Comparison of ENCODE assay signal across 8 cellular contexts in the genomic region with DNA sequence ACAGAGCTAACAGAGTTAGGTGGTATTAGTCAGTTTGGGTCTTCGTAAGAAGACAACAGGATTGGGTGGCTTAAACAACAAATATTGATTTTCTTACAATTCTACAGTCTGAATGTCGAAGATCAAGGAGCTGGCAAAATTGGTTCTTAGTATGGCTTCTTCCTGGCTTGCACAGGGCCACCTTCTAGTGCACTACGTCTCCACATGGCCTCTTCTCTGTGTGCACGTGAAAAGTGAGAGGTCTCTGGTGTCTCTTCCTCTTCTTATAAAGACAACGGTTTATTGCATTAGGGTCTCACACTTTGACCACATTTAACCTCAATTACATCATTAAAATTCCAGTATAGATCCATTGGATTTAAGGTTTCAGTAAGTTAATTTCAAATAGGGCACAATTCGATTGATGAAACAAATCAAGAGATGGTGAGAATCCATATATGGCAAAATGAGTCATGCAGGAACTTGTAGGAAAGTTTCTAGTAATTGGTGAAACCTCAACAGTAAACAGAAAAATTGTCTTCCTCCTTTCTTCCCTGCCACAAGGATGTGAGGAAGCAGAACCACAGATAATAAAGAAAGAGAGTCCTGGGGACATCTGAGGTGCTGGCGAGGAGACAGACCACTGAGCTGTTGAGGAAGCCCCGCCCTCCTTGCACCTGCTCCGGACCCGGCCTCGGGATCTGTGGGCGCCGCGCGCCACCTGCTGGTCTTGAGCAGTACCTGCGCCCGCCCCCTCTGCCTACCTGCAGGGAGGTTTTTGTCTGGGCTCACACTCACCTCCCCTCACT.
A peak's percentile ranks its signal among the peaks of the same experiment; 100 is the strongest.
DNase-seq lines count a peak whose midpoint lies in the region; ATAC-seq, FAIRE-seq and TF ChIP-seq lines count a peak whose summit lies in the region.

No MANE protein-coding gene starts in this region.

- H3K4me3 Mint-ChIP-seq in activated naive CD8-positive, alpha-beta T cell treated with anti-CD3 and anti-CD28 coated beads for 36 hours = peak overlapping the region; percentile 57

- H3K27me3 ChIP-seq in thoracic aorta (replicated peaks; ENCODE audit: insufficient read depth) = no peaks in the 10 kb centered on the region

- TF ChIP-seq CTCF in 22Rv1 (IDR thresholded peaks at IDR 0.05) = peak; percentile 92
- peak; percentile 9 for TF ChIP-seq CTCF in thoracic aorta (IDR thresholded peaks at IDR 0.05)

- DNase-seq in GM18507 (ENCODE audit: extremely low spot score, insufficient read length, low read depth) = peak; percentile 45
- peak; percentile 66 for DNase-seq in LoVo (ENCODE audit: low spot score)
- peak; percentile 53 to 76 (median 66) for DNase-seq in T-helper 1 cell
- DNase-seq in activated naive CD8-positive, alpha-beta T cell treated with anti-CD3 and anti-CD28 coated beads for 36 hours = peak; percentile 85
- DNase-seq in mucosa of gallbladder (ENCODE audit: low spot score) = peak; percentile 32
- DNase-seq in thoracic aorta (ENCODE audit: low spot score) = no peak
- DNase-seq in cerebellar nuclear complex (lab: John Stamatoyannopoulos, UW) = no peak

- H3K36me3 ChIP-seq in thoracic aorta = no peaks in the 10 kb centered on the region

- no peaks in the 10 kb centered on the region for H3K4me1 ChIP-seq in thoracic aorta (ENCODE audit: control insufficient read depth in 1 of 2, low read depth in 2 of 2)

- H3K36me3 Mint-ChIP-seq in activated naive CD8-positive, alpha-beta T cell treated with anti-CD3 and anti-CD28 coated beads for 36 hours = no peaks in the 10 kb centered on the region

- no peaks in the 10 kb centered on the region for H3K9me3 ChIP-seq in thoracic aorta

- no peak overlapping the region for H3K27ac Mint-ChIP-seq in activated naive CD8-positive, alpha-beta T cell treated with anti-CD3 and anti-CD28 coated beads for 36 hours

- peak; percentile 59 for FAIRE-seq in GM18507 (lab: Jason Lieb, UNC)

- H3K9me3 Mint-ChIP-seq in activated naive CD8-positive, alpha-beta T cell treated with anti-CD3 and anti-CD28 coated beads for 36 hours = no peaks in the 10 kb centered on the region

- H3K27me3 Mint-ChIP-seq in activated naive CD8-positive, alpha-beta T cell treated with anti-CD3 and anti-CD28 coated beads for 36 hours = peaks cover 15% of the 10 kb centered on the region

- ATAC-seq in thoracic aorta (ENCODE audit: insufficient number of reproducible peaks, low FRiP score, low read depth) = no peak

- peaks cover 22% of the 10 kb centered on the region for H3K4me1 Mint-ChIP-seq in activated naive CD8-positive, alpha-beta T cell treated with anti-CD3 and anti-CD28 coated beads for 36 hours

- no peak overlapping the region for H3K27ac ChIP-seq in 22Rv1
- H3K27ac ChIP-seq in thoracic aorta = no peak overlapping the region

- no peak overlapping the region for H3K4me3 ChIP-seq in thoracic aorta

Comparison
In these comparisons a context has a peak if more than half of its experiments do, and no peak if none do; other contexts are left out.
1. DNase-seq: peak in GM18507 (single experiment), LoVo (single experiment), T-helper 1 cell (5 of 5), activated naive CD8-positive, alpha-beta T cell treated with anti-CD3 and anti-CD28 coated beads for 36 hours (single experiment) and mucosa of gallbladder (single experiment); none in thoracic aorta (single experiment) and cerebellar nuclear complex (0 of 2).